12 cellular contexts compared by ENCODE assay signal in the genomic region with DNA sequence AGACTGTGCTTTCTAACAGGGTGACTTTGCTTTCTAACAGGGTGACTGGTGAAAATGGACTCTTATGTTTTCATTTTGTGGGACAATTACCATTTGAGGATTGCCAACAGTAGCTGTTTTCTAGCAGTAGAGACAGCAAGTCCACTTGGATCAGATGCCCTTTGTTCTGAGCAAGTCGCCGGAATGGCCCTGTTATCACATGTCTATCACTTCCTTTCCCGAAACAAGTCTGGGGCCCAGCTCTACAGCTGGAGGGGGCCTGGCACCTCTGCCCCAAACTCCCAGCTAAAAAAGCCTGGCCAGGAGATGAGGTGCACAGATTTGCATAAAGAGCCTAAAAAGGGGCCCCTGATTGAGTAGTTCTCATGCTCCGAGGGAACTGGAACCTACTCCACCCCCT. TPM values are rescaled to one million over a fixed set of nuclear protein-coding genes. Genes with fewer than 3 reads are reported as not detected.
DNase-seq lines count a peak whose midpoint lies in the region; ATAC-seq, FAIRE-seq and TF ChIP-seq lines count a peak whose summit lies in the region.
"Had no signal": no experiment of that assay in that cellular context is flagged by ENCODE, and none has a peak within 500 bp of the region (broad histone marks: within the 10 kb centered on the region; RNA-seq: fewer than 3 reads in every experiment).

No MANE protein-coding gene starts in this region.

- ATAC-seq in heart right ventricle (peak in 1 of 8 donors; percentile 4), lower lobe of right lung (no peak), upper lobe of right lung (no peak), GM19397 (IDR thresholded peaks at IDR 0.05; ENCODE audit: unreplicated experiment) (no peak)

- intact Hi-C loops in heart right ventricle (cut with DNase I) (loop anchor here in 2 of 10 donors (5.0 to 10.0 kb wide), 2 partner anchors 62 to 129 kb away; no protein-coding TSS in a partner anchor), cardiac septum (cut with DNase I) (no loop called here), ascending aorta (cut with DNase I) (no loop called here), lower lobe of right lung (cut with DNase I) (no loop called here), upper lobe of right lung (cut with DNase I) (no loop called here)

- FAIRE-seq in frontal cortex (lab: Jason Lieb, UNC): no peak
- FAIRE-seq: G401.6 had no signal

- H3K36me3 ChIP-seq in heart right ventricle: no peaks in the 10 kb centered on the region
- H3K36me3 ChIP-seq in ascending aorta: no peaks in the 10 kb centered on the region
- no peaks in the 10 kb centered on the region for H3K36me3 ChIP-seq in lower lobe of right lung
- no peaks in the 10 kb centered on the region for H3K36me3 ChIP-seq in upper lobe of right lung
- H3K36me3 ChIP-seq: suprapubic skin had no signal

- H3K9me3 ChIP-seq in heart right ventricle: no peaks in the 10 kb centered on the region
- no peaks in the 10 kb centered on the region for H3K9me3 ChIP-seq in ascending aorta
- H3K9me3 ChIP-seq in lower lobe of right lung: no peaks in the 10 kb centered on the region
- no peaks in the 10 kb centered on the region for H3K9me3 ChIP-seq in upper lobe of right lung
- H3K9me3 ChIP-seq: suprapubic skin had no signal

- no peak for TF ChIP-seq CTCF in heart right ventricle (IDR thresholded peaks at IDR 0.05)
- TF ChIP-seq CTCF in ascending aorta (IDR thresholded peaks at IDR 0.05): no peak
- TF ChIP-seq CTCF in lower lobe of right lung (IDR thresholded peaks at IDR 0.05): no peak
- no peak for TF ChIP-seq CTCF in upper lobe of right lung (IDR thresholded peaks at IDR 0.05)

- H3K4me3 ChIP-seq in heart right ventricle (no peak overlapping the region), ascending aorta (no peak overlapping the region), lower lobe of right lung (no peak overlapping the region), upper lobe of right lung (no peak overlapping the region)
- H3K4me3 ChIP-seq: suprapubic skin had no signal

- H3K27ac ChIP-seq in heart right ventricle (peak overlapping the region; percentile 26 to 87 (median 74)), ascending aorta (peak overlapping the region; percentile 74 to 76), lower lobe of right lung (peak overlapping the region; percentile 65), upper lobe of right lung (peak overlapping the region; percentile 56)

- H3K27me3 ChIP-seq in heart right ventricle: no peaks in the 10 kb centered on the region
- H3K27me3 ChIP-seq in ascending aorta: no peaks in the 10 kb centered on the region
- no peaks in the 10 kb centered on the region for H3K27me3 ChIP-seq in lower lobe of right lung (ENCODE audit: low read depth)
- H3K27me3 ChIP-seq in upper lobe of right lung: no peaks in the 10 kb centered on the region
- H3K27me3 ChIP-seq: suprapubic skin had no signal

- no peak for DNase-seq in heart right ventricle
- DNase-seq in cardiac septum (ENCODE audit: low spot score): no peak
- DNase-seq in ascending aorta (ENCODE audit: low spot score in 2 of 2): no peak
- no peak for DNase-seq in lower lobe of right lung
- DNase-seq in upper lobe of right lung: no peak
- DNase-seq in frontal cortex (ENCODE audit: low spot score in 2 of 2): no peak
- no peak for DNase-seq in NOMO-1 treated with DMSO at 0.1 percent for 48 hours (lab: John Stamatoyannopoulos, UW; ENCODE audit: unreplicated experiment)
- DNase-seq: NCI-H146, occipital lobe had no signal

- peaks cover 21 to 73% (median 50%) of the 10 kb centered on the region in 9 donors for H3K4me1 ChIP-seq in heart right ventricle
- H3K4me1 ChIP-seq in ascending aorta: peaks cover 7 to 13% of the 10 kb centered on the region in 2 donors
- H3K4me1 ChIP-seq in lower lobe of right lung: peaks cover 51% of the 10 kb centered on the region
- H3K4me1 ChIP-seq in upper lobe of right lung: peaks cover 34% of the 10 kb centered on the region

- WGBS in heart right ventricle, 2 donors: 46 to 52% methylated on average over 4 of the region's 4 CpGs

RNA-seq across cellular contexts. Expression of gene THBS1, which starts 44.6 kb away (rescaled TPM):
- total RNA-seq in heart right ventricle (1,000 to 10,000 TPM in 1 of 10 donors, 100 to 1,000 TPM in 5, 10 to 100 TPM in 4; 46.8 to 1,109 (median 113) TPM), cardiac septum (283 TPM), ascending aorta (725 TPM), lower lobe of right lung (226 TPM), upper lobe of right lung (377 TPM), frontal cortex (57.1 TPM)
- polyA plus RNA-seq in heart right ventricle: 10 to 100 TPM; 12.9 to 93.2 TPM
